In genomic region chr10:29248156-29248555, GRCh38 we compare ENCODE assay signal across 33 cellular contexts. TPM values are rescaled to one million over a fixed set of nuclear protein-coding genes. Genes with fewer than 3 reads are reported as not detected.
"Had no signal": no experiment of that assay in that cellular context is flagged by ENCODE, and none has a peak within 500 bp of the region (broad histone marks: within the 10 kb centered on the region; RNA-seq: fewer than 3 reads in every experiment).

No MANE protein-coding gene starts in this region.

- H3K27me3 ChIP-seq: hepatocyte, neural progenitor cell, neutrophil, ovary, right atrium auricular region, right lobe of liver, testis, thyroid gland, transverse colon had no signal

- ATAC-seq: left lobe of liver; lower lobe of right lung; natural killer cell; right lobe of liver; stimulated activated naive B cell treated with anti-CD40 and anti-IgM and Interleukin-4, amounts not matched to agents 10 μg/mL and 1 μg/mL and 100 μg/mL, for 72 hours; stimulated activated naive CD8-positive, alpha-beta T cell treated with anti-CD3 and anti-CD28 coated beads, Interleukin-15, Interleukin-2, amounts not matched to agents 100 U/mL and 50 U/mL, for 24 hours; upper lobe of right lung had no signal

- H3K79me2 ChIP-seq: hepatocyte had no signal

- H3K27ac ChIP-seq: hepatocyte, lower lobe of right lung, neural progenitor cell, neutrophil, ovary, right atrium auricular region, right lobe of liver, stomach, testis, thyroid gland, transverse colon, upper lobe of right lung had no signal

- H3K9ac ChIP-seq: neural progenitor cell had no signal

- DNase-seq: islet precursor cell; lower lobe of right lung; mammary epithelial cell; mesenchymal stem cell; naive B cell; natural killer cell; nephron progenitor cell; ovary; right lobe of liver; stimulated activated CD4-positive, alpha-beta T cell treated with anti-CD3 and anti-CD28 coated beads, Interleukin-12 subunit alpha, Interleukin-12 subunit beta, amount 100 ng/mL, for 4 hours; stimulated activated CD4-positive, alpha-beta T cell treated with anti-CD3 and anti-CD28 coated beads, Interleukin-15, amount 100 ng/mL, for 24 hours; stimulated activated CD4-positive, alpha-beta T cell treated with anti-CD3 and anti-CD28 coated beads, Interleukin-2, amount 100 ng/mL, for 24 hours; stimulated activated CD4-positive, alpha-beta T cell treated with anti-CD3 and anti-CD28 coated beads, Interleukin-4, amount 100 ng/mL, for 1 hour; stimulated activated naive B cell treated with anti-CD40 and anti-IgM and Interleukin-4, amounts not matched to agents 10 μg/mL and 1 μg/mL and 100 μg/mL, for 72 hours; stimulated activated naive CD8-positive, alpha-beta T cell treated with anti-CD3 and anti-CD28 coated beads, Interleukin-15, Interleukin-2, amounts not matched to agents 100 U/mL and 50 U/mL, for 24 hours; stomach; testis; thyroid gland; transverse colon; upper lobe of right lung had no signal

- H2AFZ ChIP-seq: hepatocyte, neural progenitor cell had no signal

- H3K36me3 ChIP-seq: lower lobe of right lung, neural progenitor cell, neutrophil, ovary, right atrium auricular region, right lobe of liver, stomach, thyroid gland, transverse colon, upper lobe of right lung had no signal

- H3K4me3 ChIP-seq: hepatocyte, lower lobe of right lung, neural progenitor cell, ovary, right atrium auricular region, right lobe of liver, stomach, testis, thyroid gland, transverse colon, upper lobe of right lung had no signal

- H3K9me3 ChIP-seq: lower lobe of right lung, neutrophil, ovary, right atrium auricular region, right lobe of liver, stomach, testis, thyroid gland, transverse colon, upper lobe of right lung had no signal

- H3K4me1 ChIP-seq: lower lobe of right lung, neural progenitor cell, right lobe of liver, stomach, thyroid gland, transverse colon, upper lobe of right lung had no signal

- H3K4me2 ChIP-seq: hepatocyte, neural progenitor cell had no signal

RNA-seq across cellular contexts. Expression of gene LYZL1, which starts 40.7 kb away (rescaled TPM):
- total RNA-seq: hepatocyte, kidney epithelial cell, left lobe of liver, liver, lower lobe of right lung, mammary epithelial cell, mononuclear cell, natural killer cell, omental fat pad, ovary, progenitor cell of endocrine pancreas, pulmonary artery endothelial cell, renal cortical epithelial cell, right atrium auricular region, right lobe of liver, skeletal muscle tissue, stomach, transverse colon, upper lobe of right lung had no signal
- polyA plus RNA-seq: hepatocyte, liver, mammary epithelial cell, ovary, stomach had no signal
